ENCODE assay signal across 8 cellular contexts in genomic region chr17:2511462-2512369, GRCh38. TPM values are rescaled to one million over a fixed set of nuclear protein-coding genes. Genes with fewer than 3 reads are reported as not detected.
DNase-seq lines count a peak whose midpoint lies in the region; ATAC-seq, FAIRE-seq and TF ChIP-seq lines count a peak whose summit lies in the region.

A gene with protein sequence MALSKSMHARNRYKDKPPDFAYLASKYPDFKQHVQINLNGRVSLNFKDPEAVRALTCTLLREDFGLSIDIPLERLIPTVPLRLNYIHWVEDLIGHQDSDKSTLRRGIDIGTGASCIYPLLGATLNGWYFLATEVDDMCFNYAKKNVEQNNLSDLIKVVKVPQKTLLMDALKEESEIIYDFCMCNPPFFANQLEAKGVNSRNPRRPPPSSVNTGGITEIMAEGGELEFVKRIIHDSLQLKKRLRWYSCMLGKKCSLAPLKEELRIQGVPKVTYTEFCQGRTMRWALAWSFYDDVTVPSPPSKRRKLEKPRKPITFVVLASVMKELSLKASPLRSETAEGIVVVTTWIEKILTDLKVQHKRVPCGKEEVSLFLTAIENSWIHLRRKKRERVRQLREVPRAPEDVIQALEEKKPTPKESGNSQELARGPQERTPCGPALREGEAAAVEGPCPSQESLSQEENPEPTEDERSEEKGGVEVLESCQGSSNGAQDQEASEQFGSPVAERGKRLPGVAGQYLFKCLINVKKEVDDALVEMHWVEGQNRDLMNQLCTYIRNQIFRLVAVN (minus strand): TSS chr17:2511888. CDS start chr17:2502331, 9,557 bp downstream.

- intact Hi-C loops in Right ventricle myocardium superior (cut with DNase I): no loop called here
- intact Hi-C loops in pancreas (cut with DNase I): no loop called here
- intact Hi-C loops in tibial artery (cut with DNase I; ENCODE audit: low total_unique reads): loop anchor here (5.0 kb wide), 1 partner anchor 81 kb away; the partner anchor contains the start of gene PAFAH1B1

- no peaks in the 10 kb centered on the region for H3K36me3 ChIP-seq in SU-DHL-6 (ENCODE audit: low read length)
- H3K36me3 ChIP-seq in pancreas: no peaks in the 10 kb centered on the region
- no peaks in the 10 kb centered on the region for H3K36me3 ChIP-seq in tibial artery

- H3K4me3 ChIP-seq in GM12875 (ENCODE audit: low read depth, low read length): peak within 1 kb of the TSS; percentile 46
- H3K4me3 ChIP-seq in SU-DHL-6 (ENCODE audit: insufficient read depth, low read length, poor library complexity, severe bottlenecking): peak within 1 kb of the TSS; percentile 90
- peak within 1 kb of the TSS; percentile 41 to 73 (median 58) for H3K4me3 ChIP-seq in pancreas
- H3K4me3 ChIP-seq in tibial artery: peak within 1 kb of the TSS; percentile 68 to 78

- H3K9me2 ChIP-seq in SU-DHL-6 (replicated peaks; ENCODE audit: insufficient read depth, low read length): no peaks in the 10 kb centered on the region

- WGBS in pancreas, 2 donors: 0 to 1% methylated on average over 49 of the region's 49 CpGs

- peak within 1 kb of the TSS; percentile 80 for H3K27ac ChIP-seq in SU-DHL-6 (ENCODE audit: low read depth, low read length)
- peak within 1 kb of the TSS; percentile 67 to 90 (median 81) for H3K27ac ChIP-seq in pancreas
- peak within 1 kb of the TSS; percentile 79 to 93 for H3K27ac ChIP-seq in tibial artery

- H3K9me3 ChIP-seq in SU-DHL-6 (ENCODE audit: insufficient read depth, low read length) (no peaks in the 10 kb centered on the region), pancreas (no peaks in the 10 kb centered on the region), tibial artery (no peaks in the 10 kb centered on the region)

- peak; percentile 87 for FAIRE-seq in pancreas (lab: Jason Lieb, UNC)

- no peaks in the 10 kb centered on the region for H3K27me3 ChIP-seq in SU-DHL-6 (ENCODE audit: low read length)
- H3K27me3 ChIP-seq in pancreas: no peaks in the 10 kb centered on the region
- no peaks in the 10 kb centered on the region for H3K27me3 ChIP-seq in tibial artery

- peaks cover 39% of the 10 kb centered on the region for H3K79me2 ChIP-seq in SU-DHL-6 (ENCODE audit: insufficient read depth, low read length)

- ATAC-seq in HG02763 (IDR thresholded peaks at IDR 0.05; ENCODE audit: unreplicated experiment) (peak; percentile 96), Right ventricle myocardium superior (ENCODE audit: poor library complexity) (peak; percentile 100), pancreas (peak; percentile 99 to 100 (median 100))

- TF ChIP-seq CTCF in GM12875 (IDR thresholded peaks at IDR 0.05; ENCODE audit: borderline replicate concordance, insufficient read depth, low read depth, low read length): no peak
- no peak for TF ChIP-seq CTCF in SU-DHL-6 (IDR thresholded peaks at IDR 0.05; ENCODE audit: insufficient read depth, low read length, poor library complexity, severe bottlenecking)
- TF ChIP-seq CTCF in pancreas (IDR thresholded peaks at IDR 0.05): no peak
- TF ChIP-seq CTCF in tibial artery (IDR thresholded peaks at IDR 0.05): no peak

- H2AFZ ChIP-seq in SU-DHL-6 (ENCODE audit: low read depth, low read length, severe bottlenecking): peak within 1 kb of the TSS; percentile 85

- H3K4me1 ChIP-seq in pancreas: peaks cover 7 to 12% (median 11%) of the 10 kb centered on the region in 3 donors
- H3K4me1 ChIP-seq in tibial artery: peaks cover 0 to 34% (median 3%) of the 10 kb centered on the region in 4 donors

- peak within 1 kb of the TSS; percentile 80 for H3K4me2 ChIP-seq in SU-DHL-6 (ENCODE audit: low read depth, low read length, poor library complexity, severe bottlenecking)

- peaks cover 11% of the 10 kb centered on the region; the same call in 1 of the 2 replicates for H3F3A ChIP-seq in SU-DHL-6 (ENCODE audit: insufficient read depth)

- DNase-seq in NCI-H1417 (lab: John Stamatoyannopoulos, UW) (peak; percentile 95 to 99 (median 97)), Right ventricle myocardium superior (peak; percentile 99), pancreas (peak; percentile 93 to 98 (median 96)), tibial artery (peak; percentile 98 to 99)
- peak; percentile 96 for DNase-seq in activated naive CD8-positive, alpha-beta T cell treated with anti-CD3 and anti-CD28 coated beads, Interleukin-2, amount 50 U/mL, for 16 hours (ENCODE audit: low read depth, low spot score)

- peak within 1 kb of the TSS; percentile 85 for H3K9ac ChIP-seq in SU-DHL-6 (ENCODE audit: low read length)

- no peaks in the 10 kb centered on the region for H4K20me1 ChIP-seq in SU-DHL-6 (ENCODE audit: low read depth, low read length)

RNA-seq across cellular contexts. Expression of the gene that starts here (rescaled TPM):
- total RNA-seq in Right ventricle myocardium superior (16.7 TPM), pancreas (10 to 100 TPM in 5 of 6 donors, 1 to 10 TPM in 1; 9.2 to 16.5 (median 13.1) TPM)
- polyA plus RNA-seq in pancreas: 10 to 100 TPM; 15.5 to 19.6 TPM

Comparison
In these comparisons a context has a peak if more than half of its experiments do, and no peak if none do; other contexts are left out.
1. Peak in every context shown above with its lines: DNase-seq, ATAC-seq, H3K4me3 ChIP-seq and H3K27ac ChIP-seq.